ENCODE assay signal across 1 cellular context in genomic region chr11:17314232-17314547, GRCh38.
TF ChIP-seq lines count a peak whose summit lies in the region.

No MANE protein-coding gene starts in this region.

TF ChIP-seq in HEK293, 187 proteins besides CTCF, POLR2A, EP300 and RAD21 (continued from another document):
- peak; percentile 87 for TF ChIP-seq ZBTB17 (tag by site-specific recombination; IDR thresholded peaks at IDR 0.05)
